ENCODE assay signal across 8 cellular contexts in the genomic region with DNA sequence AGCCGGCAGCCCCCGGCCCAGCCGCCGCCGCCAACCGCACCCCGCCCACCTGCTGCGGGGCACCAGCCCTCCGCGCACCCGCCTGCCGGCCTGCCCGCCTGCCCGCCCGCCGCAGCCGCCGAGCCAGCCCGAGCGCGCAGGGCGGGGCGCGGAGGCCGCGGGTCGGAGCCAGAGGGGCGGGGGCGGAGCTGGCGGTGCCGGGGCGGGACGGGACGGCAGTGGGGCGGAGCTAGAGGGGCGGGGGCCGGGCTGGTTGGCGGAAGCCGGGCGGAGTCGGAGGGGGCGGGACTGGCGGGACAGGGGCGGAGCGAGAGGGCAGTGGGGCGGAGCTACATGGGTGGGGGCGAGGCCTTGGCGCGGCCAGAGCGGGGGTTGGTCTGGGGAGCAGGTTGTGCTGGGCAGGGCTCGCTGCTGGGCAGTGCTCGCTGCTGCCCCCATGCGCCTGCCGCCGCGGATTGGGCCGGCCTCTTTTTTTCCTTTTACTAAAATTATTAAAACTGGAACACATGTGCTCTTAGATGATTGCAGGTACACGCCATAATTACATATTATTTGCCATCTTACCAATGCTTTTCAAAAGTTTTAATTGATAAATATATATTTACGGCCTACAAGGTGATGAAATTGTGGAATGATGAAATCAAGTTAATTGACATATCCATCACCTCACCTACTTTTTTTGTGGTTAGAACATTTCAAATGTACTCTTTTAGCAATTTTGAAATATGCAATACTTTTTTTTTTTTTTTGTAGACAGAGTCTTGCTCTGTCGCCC. TPM values are rescaled to one million over a fixed set of nuclear protein-coding genes. Genes with fewer than 3 reads are reported as not detected.
A peak's percentile ranks its signal among the peaks of the same experiment; 100 is the strongest.
DNase-seq lines count a peak whose midpoint lies in the region; ATAC-seq, FAIRE-seq and TF ChIP-seq lines count a peak whose summit lies in the region.

TSS of gene SH3GLB2 (minus strand) at position 140 of the 775 bp plus-strand sequence. CDS start 177 bp downstream, outside the sequence.

- no peaks in the 10 kb centered on the region for H3K27me3 ChIP-seq in bronchial epithelial cell (ENCODE audit: control insufficient read depth, insufficient read depth, low read length)
- no peaks in the 10 kb centered on the region for H3K27me3 ChIP-seq in spleen (replicated peaks in 1 of 7)

- peak within 1 kb of the TSS; percentile 83 for H3K4me3 Mint-ChIP-seq in WTC11

- peaks cover 23% of the 10 kb centered on the region for H3K4me1 Mint-ChIP-seq in WTC11

- ATAC-seq in GM18861 (IDR thresholded peaks at IDR 0.05; ENCODE audit: unreplicated experiment) (peak; percentile 53), HG03108 (IDR thresholded peaks at IDR 0.05; ENCODE audit: unreplicated experiment) (peak; percentile 82), WTC11 (peak; percentile 94)

- DNase-seq in ACHN (peak; percentile 82), NCI-H2196 treated with DMSO at 0.1 percent for 48 hours (lab: John Stamatoyannopoulos, UW; ENCODE audit: unreplicated experiment) (peak; percentile 81), WTC11 (ENCODE audit: low spot score) (peak; percentile 96), bronchial epithelial cell (ENCODE audit: low read depth) (peak; percentile 71), inferior parietal cortex (ENCODE audit: extremely low spot score) (peak; percentile 78), spleen (peak; percentile 99)

- in situ Hi-C loops in ACHN (cut with HindIII; ENCODE audit: low pct_ligation_motif_present, low pct_unique_long_range_greater_than_20kb, low sequenced_read_pairs): no loop called here

- H3K27ac Mint-ChIP-seq in WTC11: peak within 1 kb of the TSS; percentile 84

- H3K36me3 Mint-ChIP-seq in WTC11: no peaks in the 10 kb centered on the region

- H3K9me3 ChIP-seq in spleen: no peaks in the 10 kb centered on the region

- WGBS in spleen, 5 donors: 2 to 4% (median 3%) methylated on average over 30 to 60 of the region's 60 CpGs

- no peaks in the 10 kb centered on the region for H3K27me3 Mint-ChIP-seq in WTC11 (ENCODE audit: low read depth)

- H3K9me3 Mint-ChIP-seq in WTC11: no peaks in the 10 kb centered on the region

- no peak for TF ChIP-seq POLR2A in spleen (IDR thresholded peaks at IDR 0.05)

- no peak for FAIRE-seq in bronchial epithelial cell (lab: Jason Lieb, UNC)

- peak within 1 kb of the TSS in 7 of 8 donors; percentile 51 to 87 (median 72) for H3K27ac ChIP-seq in spleen

- CTCF ChIA-PET in WTC11 (lab: Charles Lee): interaction anchor here (0.5 to 2.2 kb wide), 64 partner anchors 8 to 859 kb away, joined by 3 to 28 read pairs (median 4); partner anchors contain the start of genes CRAT, DOLPP1, ENDOG and GOLGA2

- TF ChIP-seq CTCF in WTC11 (IDR thresholded peaks at IDR 0.05) (peak; percentile 52), bronchial epithelial cell (IDR thresholded peaks at IDR 0.05; ENCODE audit: insufficient read depth, low read length, severe bottlenecking) (peak; percentile 87), spleen (IDR thresholded peaks at IDR 0.05 in 8 of 11, conservative IDR thresholded peaks at IDR 0.05 in 3 of 11) (peak; percentile 53 to 91 (median 87))

- H3K4me3 ChIP-seq in bronchial epithelial cell (ENCODE audit: low read depth, low read length) (peak within 1 kb of the TSS; percentile 84), spleen (peak within 1 kb of the TSS; percentile 66 to 90 (median 76))

- POLR2A ChIA-PET in WTC11 (lab: Charles Lee): interaction anchor here (0.6 to 0.7 kb wide), 3 partner anchors 98 to 210 kb away, joined by 3 to 4 read pairs (median 3); partner anchors contain the start of genes ENDOG and SPOUT1

- peaks cover 12 to 52% (median 37%) of the 10 kb centered on the region in 6 donors for H3K4me1 ChIP-seq in spleen

- intact Hi-C loops in spleen (cut with DNase I; ENCODE audit: low total_unique reads): no loop called here

- no peaks in the 10 kb centered on the region for H3K36me3 ChIP-seq in bronchial epithelial cell (ENCODE audit: control insufficient read depth, insufficient read depth, low read length)
- H3K36me3 ChIP-seq in spleen: no peaks in the 10 kb centered on the region

TF ChIP-seq in WTC11, 78 proteins besides CTCF, POLR2A, EP300 and RAD21:
- TF ChIP-seq CBFB (CRISPR knock-in tag; IDR thresholded peaks at IDR 0.05; ENCODE audit: low read depth): no peak
- peak; percentile 77; the same call in 1 of the 2 replicates for TF ChIP-seq SP1 (CRISPR knock-in tag; conservative IDR thresholded peaks at IDR 0.05)

RNA-seq across cellular contexts. Expression of gene SH3GLB2, which starts in this region (rescaled TPM):
- total RNA-seq in WTC11 (2021): 59.7 to 65.7 TPM (median 62.9 TPM) in 3 replicates
- 50.5 and 98.1 TPM in 2 replicates for total RNA-seq in bronchial epithelial cell
- 10 to 100 TPM; 69.1 to 87.3 (median 75.9) TPM for total RNA-seq in spleen
- polyA plus RNA-seq in spleen: 100 to 1,000 TPM in 1 of 3 donors, 10 to 100 TPM in 2; 53.3 to 109 (median 77.8) TPM

Comparison
In these comparisons a context has a peak if more than half of its experiments do, and no peak if none do; other contexts are left out.
1. Peak in every context shown above with its lines: DNase-seq, ATAC-seq, H3K4me3 ChIP-seq and H3K27ac ChIP-seq.